Comparison of ENCODE assay signal across 9 cellular contexts in the genomic region with DNA sequence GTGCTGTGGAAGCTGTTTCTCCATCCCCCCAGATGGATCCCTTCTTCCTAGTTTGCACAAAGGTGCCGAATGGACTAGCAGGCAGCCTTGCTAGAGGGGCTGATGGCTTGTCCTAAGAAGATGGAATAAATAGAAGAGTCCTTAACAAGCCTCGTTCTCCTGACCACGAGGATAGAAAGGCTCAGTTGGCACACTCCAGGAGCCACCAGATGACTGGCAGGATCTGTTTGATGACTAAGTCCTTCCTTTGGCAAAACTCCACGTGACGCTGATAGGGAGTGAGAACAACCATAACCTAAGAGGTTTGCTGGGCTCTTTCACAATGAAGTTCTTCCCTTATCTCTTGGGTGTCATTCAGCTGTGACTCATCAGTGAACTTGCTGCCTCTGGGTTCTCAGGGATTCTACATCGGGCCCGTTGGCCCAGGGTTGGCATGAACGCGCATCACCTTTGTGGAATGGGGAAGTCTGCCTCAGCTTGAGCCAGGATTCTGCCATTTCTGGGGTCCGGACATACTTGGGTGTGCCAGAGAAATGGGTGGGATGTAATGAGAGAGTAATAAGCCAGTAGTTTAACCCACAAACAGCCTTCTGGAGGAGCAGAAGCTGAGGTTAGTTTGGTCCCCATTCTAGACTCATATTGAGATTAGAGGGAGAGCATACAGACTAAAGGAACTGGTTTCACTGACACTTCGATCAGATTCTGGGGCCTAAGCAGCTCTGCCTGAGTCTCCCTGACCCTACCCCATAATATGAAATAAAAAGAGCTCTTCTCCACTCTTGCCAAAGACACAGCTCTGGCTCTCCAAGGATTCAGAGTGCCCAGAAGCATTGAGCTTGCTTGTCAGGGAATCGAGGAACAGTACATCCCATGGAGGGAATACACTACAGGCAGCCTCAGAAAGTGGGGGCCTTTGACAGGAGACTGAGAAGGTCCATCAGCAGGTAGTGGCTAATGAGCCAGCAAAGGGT. TPM values are rescaled to one million over a fixed set of nuclear protein-coding genes. Genes with fewer than 3 reads are reported as not detected.
DNase-seq lines count a peak whose midpoint lies in the region; ATAC-seq lines count a peak whose summit lies in the region.
"Had no signal": no experiment of that assay in that cellular context is flagged by ENCODE, and none has a peak within 500 bp of the region (broad histone marks: within the 10 kb centered on the region; RNA-seq: fewer than 3 reads in every experiment).

No MANE protein-coding gene starts in this region.

- peak; percentile 68 for DNase-seq in activated CD4-positive, alpha-beta T cell treated with anti-CD3 and anti-CD28 coated beads for 48 hours
- no peak for DNase-seq in activated CD4-positive, alpha-beta T cell treated with anti-CD3 and anti-CD28 coated beads, Interleukin-2, amount 50 U/mL, for 4 hours
- DNase-seq in activated naive CD4-positive, alpha-beta T cell treated with anti-CD3 and anti-CD28 coated beads, Interleukin-2, amount 50 U/mL, for 72 hours (ENCODE audit: low spot score in 2 of 2): peak in 1 of 2 donors; percentile 39
- DNase-seq in hepatic stellate cell (ENCODE audit: low spot score) (peak; percentile 97), stromal cell of bone marrow (ENCODE audit: low read depth) (peak; percentile 97), DMS53 treated with DMSO at 0.1 percent for 48 hours (lab: John Stamatoyannopoulos, UW; ENCODE audit: unreplicated experiment) (no peak), NCI-H774 (lab: John Stamatoyannopoulos, UW) (no peak)
- DNase-seq: activated B cell treated with CpG ODN at 0.5 μM for 24 hours had no signal

- H3K27ac Mint-ChIP-seq in activated naive CD4-positive, alpha-beta T cell treated with anti-CD3 and anti-CD28 coated beads, Interleukin-2, amount 50 U/mL, for 72 hours: peak overlapping the region in 1 of 2 donors; percentile 36
- H3K27ac Mint-ChIP-seq: activated B cell treated with CpG ODN at 0.5 μM for 24 hours had no signal

- H3K9me3 Mint-ChIP-seq in activated naive CD4-positive, alpha-beta T cell treated with anti-CD3 and anti-CD28 coated beads, Interleukin-2, amount 50 U/mL, for 72 hours: peaks cover 0 to 5% of the 10 kb centered on the region in 2 donors
- H3K9me3 Mint-ChIP-seq: activated B cell treated with CpG ODN at 0.5 μM for 24 hours had no signal

- peaks cover 0 to 5% of the 10 kb centered on the region in 2 donors for H3K36me3 Mint-ChIP-seq in activated naive CD4-positive, alpha-beta T cell treated with anti-CD3 and anti-CD28 coated beads, Interleukin-2, amount 50 U/mL, for 72 hours

- ATAC-seq in activated naive CD4-positive, alpha-beta T cell treated with anti-CD3 and anti-CD28 coated beads, Interleukin-2, amount 50 U/mL, for 72 hours: peak; percentile 61
- no peak for ATAC-seq in HG03460 (IDR thresholded peaks at IDR 0.05; ENCODE audit: unreplicated experiment)

RNA-seq across cellular contexts. Expression of a gene that starts 2.0 kb away (rescaled TPM):
- total RNA-seq in activated naive CD4-positive, alpha-beta T cell treated with anti-CD3 and anti-CD28 coated beads, Interleukin-2, amount 50 U/mL, for 72 hours: 10 to 100 TPM in 1 of 2 donors, 1 to 10 TPM in 1; 7.3 to 11.4 TPM

Comparison
In these comparisons a context has a peak if more than half of its experiments do, and no peak if none do; other contexts are left out.
1. DNase-seq: peak in activated CD4-positive, alpha-beta T cell treated with anti-CD3 and anti-CD28 coated beads for 48 hours (single experiment), hepatic stellate cell (single experiment) and stromal cell of bone marrow (single experiment); none in activated CD4-positive, alpha-beta T cell treated with anti-CD3 and anti-CD28 coated beads, Interleukin-2, amount 50 U/mL, for 4 hours (0 of 2), DMS53 treated with DMSO at 0.1 percent for 48 hours (single experiment) and NCI-H774 (single experiment).